13 cellular contexts compared by ENCODE assay signal in the genomic region with DNA sequence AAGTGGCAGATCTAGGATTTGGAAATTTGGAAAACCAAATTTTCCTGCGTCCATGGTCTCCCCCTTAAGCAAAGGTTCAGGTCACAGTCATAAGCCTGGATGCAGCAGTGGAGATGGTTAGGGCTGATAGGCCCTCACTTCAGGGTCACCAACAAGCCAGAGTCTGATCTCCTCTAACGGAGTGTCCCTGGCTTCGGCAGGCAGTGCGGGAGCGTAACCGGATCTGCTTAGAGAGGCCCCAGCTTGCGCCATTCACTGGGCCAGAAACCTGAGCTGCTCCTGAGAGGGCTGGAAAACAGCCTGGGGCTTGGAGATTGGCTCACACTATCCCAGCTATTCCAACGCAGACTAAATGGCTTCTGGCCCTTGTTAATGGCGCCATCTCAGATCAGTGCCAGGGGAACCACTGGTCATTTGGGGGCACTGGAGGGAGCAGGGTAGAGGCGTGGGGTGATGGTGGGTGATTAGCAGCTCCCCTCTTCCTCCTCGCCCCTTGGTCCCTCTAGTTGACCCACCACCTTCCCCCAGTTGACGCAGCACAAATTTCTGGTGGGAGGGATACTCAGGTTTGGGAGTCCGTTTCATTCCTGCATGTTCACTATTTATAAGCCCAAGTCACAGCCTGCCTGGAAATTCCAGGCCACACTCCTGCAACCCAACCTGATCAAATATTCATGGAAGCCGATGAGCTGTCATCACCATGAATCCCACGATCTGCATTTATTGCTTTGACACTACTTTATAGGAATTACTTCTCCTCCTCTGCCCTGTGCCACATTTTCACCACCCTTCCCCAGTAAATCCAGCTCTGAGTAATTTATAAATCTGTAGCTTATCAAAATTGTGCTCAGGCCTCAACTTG.
DNase-seq lines count a peak whose midpoint lies in the region; TF ChIP-seq lines count a peak whose summit lies in the region.
"Had no signal": no experiment of that assay in that cellular context is flagged by ENCODE, and none has a peak within 500 bp of the region (broad histone marks: within the 10 kb centered on the region; RNA-seq: fewer than 3 reads in every experiment).

No MANE protein-coding gene starts in this region.

- H3K4me3 Mint-ChIP-seq in nephron progenitor cell = peak overlapping the region; percentile 49
- no peak overlapping the region for H3K4me3 Mint-ChIP-seq in activated naive CD4-positive, alpha-beta T cell treated with anti-CD3 and anti-CD28 coated beads for 36 hours
- H3K4me3 Mint-ChIP-seq: activated naive CD8-positive, alpha-beta T cell; CD4-positive, alpha-beta memory T cell had no signal

- H3K36me3 Mint-ChIP-seq in nephron progenitor cell (ENCODE audit: low read depth) = no peaks in the 10 kb centered on the region
- no peaks in the 10 kb centered on the region for H3K36me3 Mint-ChIP-seq in activated naive CD4-positive, alpha-beta T cell treated with anti-CD3 and anti-CD28 coated beads for 36 hours (ENCODE audit: low read depth)
- H3K36me3 Mint-ChIP-seq: activated naive CD8-positive, alpha-beta T cell; CD4-positive, alpha-beta memory T cell had no signal

- TF ChIP-seq CTCF in fibroblast of mammary gland (conservative IDR thresholded peaks at IDR 0.05; ENCODE audit: control insufficient read depth, insufficient read depth, low read depth, low read length) (no peak), nephron progenitor cell (IDR thresholded peaks at IDR 0.05) (no peak)

- peaks cover 57% of the 10 kb centered on the region for H3K4me1 Mint-ChIP-seq in nephron progenitor cell
- H3K4me1 Mint-ChIP-seq in activated naive CD4-positive, alpha-beta T cell treated with anti-CD3 and anti-CD28 coated beads for 36 hours (ENCODE audit: low read depth) = no peaks in the 10 kb centered on the region
- H3K4me1 Mint-ChIP-seq: CD4-positive, alpha-beta memory T cell had no signal

- H3K27ac Mint-ChIP-seq in nephron progenitor cell = peak overlapping the region; percentile 97
- no peak overlapping the region for H3K27ac Mint-ChIP-seq in activated naive CD4-positive, alpha-beta T cell treated with anti-CD3 and anti-CD28 coated beads for 36 hours
- H3K27ac Mint-ChIP-seq: activated naive CD8-positive, alpha-beta T cell; CD4-positive, alpha-beta memory T cell had no signal

- DNase-seq in H4 (ENCODE audit: low spot score) = peak; percentile 80
- peak; percentile 64 to 86 for DNase-seq in NCI-H524 (lab: John Stamatoyannopoulos, UW)
- peak; percentile 15 for DNase-seq in fibroblast of mammary gland (ENCODE audit: low read depth)
- peak; percentile 76 for DNase-seq in nephron progenitor cell
- no peak for DNase-seq in activated naive CD4-positive, alpha-beta T cell treated with anti-CD3 and anti-CD28 coated beads for 36 hours
- DNase-seq in effector CD4-positive, alpha-beta T cell = no peak
- no peak for DNase-seq in activated T-cell treated with anti-CD3 and anti-CD28 coated beads for 4 hours
- no peak for DNase-seq in effector CD8-positive, alpha-beta T cell (lab: John Stamatoyannopoulos, UW)
- DNase-seq: activated CD4-positive, alpha-beta T cell treated with anti-CD3 and anti-CD28 coated beads for 1 hour; CD4-positive, alpha-beta memory T cell; stimulated activated CD4-positive, alpha-beta T cell treated with anti-CD3 and anti-CD28 coated beads, Interleukin-2, amount 100 ng/mL, for 48 hours; uterus had no signal

- peaks cover 5% of the 10 kb centered on the region for H3K27me3 Mint-ChIP-seq in nephron progenitor cell (ENCODE audit: low read depth, poor library complexity)
- no peaks in the 10 kb centered on the region for H3K27me3 Mint-ChIP-seq in activated naive CD4-positive, alpha-beta T cell treated with anti-CD3 and anti-CD28 coated beads for 36 hours (ENCODE audit: low read depth)
- H3K27me3 Mint-ChIP-seq: activated naive CD8-positive, alpha-beta T cell had no signal

- CTCF ChIA-PET in activated naive CD4-positive, alpha-beta T cell treated with anti-CD3 and anti-CD28 coated beads for 36 hours (lab: Charles Lee) = interaction anchor here (1.2 kb wide), 1 partner anchor 125 kb away, joined by 3 read pairs; no protein-coding TSS in a partner anchor

- no peaks in the 10 kb centered on the region for H3K9me3 Mint-ChIP-seq in nephron progenitor cell
- no peaks in the 10 kb centered on the region for H3K9me3 Mint-ChIP-seq in activated naive CD4-positive, alpha-beta T cell treated with anti-CD3 and anti-CD28 coated beads for 36 hours
- H3K9me3 Mint-ChIP-seq: CD4-positive, alpha-beta memory T cell had no signal

- intact Hi-C loops in activated naive CD4-positive, alpha-beta T cell treated with anti-CD3 and anti-CD28 coated beads for 36 hours (cut with micrococcal nuclease) = no loop called here

- H3K4me3 ChIP-seq in fibroblast of mammary gland (ENCODE audit: control insufficient read depth, low read depth, low read length) = no peak overlapping the region
- H3K4me3 ChIP-seq: uterus had no signal

Comparison
In these comparisons a context has a peak if more than half of its experiments do, and no peak if none do; other contexts are left out.
1. DNase-seq: peak in H4 (single experiment), NCI-H524 (2 of 2), fibroblast of mammary gland (single experiment) and nephron progenitor cell (single experiment); none in activated naive CD4-positive, alpha-beta T cell treated with anti-CD3 and anti-CD28 coated beads for 36 hours (single experiment), effector CD4-positive, alpha-beta T cell (single experiment), activated T-cell treated with anti-CD3 and anti-CD28 coated beads for 4 hours (single experiment) and effector CD8-positive, alpha-beta T cell (single experiment).